ENCODE assay signal across 8 cellular contexts in genomic region chr17:45131294-45131615, GRCh38. TPM values are rescaled to one million over a fixed set of nuclear protein-coding genes. Genes with fewer than 3 reads are reported as not detected.
DNase-seq lines count a peak whose midpoint lies in the region; ATAC-seq, FAIRE-seq and TF ChIP-seq lines count a peak whose summit lies in the region.

No MANE protein-coding gene starts in this region.

- no peaks in the 10 kb centered on the region for H3K36me3 Mint-ChIP-seq in activated naive CD4-positive, alpha-beta T cell treated with anti-CD3 and anti-CD28 coated beads for 36 hours (ENCODE audit: low read depth)
- H3K36me3 Mint-ChIP-seq in astrocyte (ENCODE audit: low read depth, unreplicated experiment): no peaks in the 10 kb centered on the region
- peaks cover 3% of the 10 kb centered on the region for H3K36me3 Mint-ChIP-seq in type B pancreatic cell

- H3K27ac Mint-ChIP-seq in activated naive CD4-positive, alpha-beta T cell treated with anti-CD3 and anti-CD28 coated beads for 36 hours: no peak overlapping the region
- peak overlapping the region; percentile 84 for H3K27ac Mint-ChIP-seq in astrocyte (ENCODE audit: unreplicated experiment)
- H3K27ac Mint-ChIP-seq in type B pancreatic cell: peak overlapping the region; percentile 74

- H3K9me3 ChIP-seq in astrocyte (ENCODE audit: insufficient read depth, low read depth, low read length): no peaks in the 10 kb centered on the region
- H3K9me3 ChIP-seq in left lung: no peaks in the 10 kb centered on the region

- H3K4me2 ChIP-seq in astrocyte (ENCODE audit: low read length): peak overlapping the region; percentile 98

- H3K27me3 ChIP-seq in astrocyte (ENCODE audit: insufficient read depth, low read length) (no peaks in the 10 kb centered on the region), left lung (no peaks in the 10 kb centered on the region)

- peak overlapping the region; percentile 47 for H3K4me3 Mint-ChIP-seq in activated naive CD4-positive, alpha-beta T cell treated with anti-CD3 and anti-CD28 coated beads for 36 hours
- peak overlapping the region; percentile 81 for H3K4me3 Mint-ChIP-seq in astrocyte (ENCODE audit: unreplicated experiment)
- peak overlapping the region; percentile 79 for H3K4me3 Mint-ChIP-seq in type B pancreatic cell

- intact Hi-C loops in activated naive CD4-positive, alpha-beta T cell treated with anti-CD3 and anti-CD28 coated beads for 36 hours (cut with micrococcal nuclease): no loop called here
- intact Hi-C loops in left lung (cut with DNase I): loop anchor here in 1 of 2 donors (10.0 kb wide), 1 partner anchor 64 kb away; no protein-coding TSS in a partner anchor

- H3K4me1 ChIP-seq in astrocyte (ENCODE audit: insufficient read depth, low read length): peaks cover 42% of the 10 kb centered on the region
- peaks cover 24 to 60% of the 10 kb centered on the region in 2 donors for H3K4me1 ChIP-seq in left lung

- peak overlapping the region; percentile 58 for H2AFZ ChIP-seq in astrocyte (ENCODE audit: low read depth, low read length)

- no peak overlapping the region for H3K27ac ChIP-seq in astrocyte (ENCODE audit: low read depth, low read length)
- no peak overlapping the region for H3K27ac ChIP-seq in left lung

- CTCF ChIA-PET in activated naive CD4-positive, alpha-beta T cell treated with anti-CD3 and anti-CD28 coated beads for 36 hours (lab: Charles Lee): interaction anchor here (1.0 to 10.2 kb wide), 4 partner anchors 13 to 215 kb away, joined by 3 to 252 read pairs (median 4); partner anchors contain the start of genes HEXIM1 and HEXIM2

- peaks cover 7% of the 10 kb centered on the region for H3K4me1 Mint-ChIP-seq in activated naive CD4-positive, alpha-beta T cell treated with anti-CD3 and anti-CD28 coated beads for 36 hours (ENCODE audit: low read depth)
- H3K4me1 Mint-ChIP-seq in astrocyte (ENCODE audit: low read depth, unreplicated experiment) (peaks cover 27% of the 10 kb centered on the region), type B pancreatic cell (ENCODE audit: unreplicated experiment) (peaks cover 23% of the 10 kb centered on the region)

- H3K36me3 ChIP-seq in astrocyte (ENCODE audit: insufficient read depth, low read length) (no peaks in the 10 kb centered on the region), left lung (no peaks in the 10 kb centered on the region)

- peaks cover 50% of the 10 kb centered on the region for H3K79me2 ChIP-seq in astrocyte (ENCODE audit: insufficient read depth, low read length)

- H4K20me1 ChIP-seq in astrocyte (ENCODE audit: insufficient read depth, low read length): peaks cover 12% of the 10 kb centered on the region

- TF ChIP-seq CTCF in astrocyte (IDR thresholded peaks at IDR 0.05; ENCODE audit: insufficient read depth, low read depth, low read length) (no peak), left lung (IDR thresholded peaks at IDR 0.05) (no peak), type B pancreatic cell (conservative IDR thresholded peaks at IDR 0.05) (no peak)

- H3K4me3 ChIP-seq in astrocyte (ENCODE audit: insufficient read depth, low read depth, low read length): peak overlapping the region; percentile 73
- H3K4me3 ChIP-seq in left lung: peak overlapping the region; percentile 72 to 74

- no peaks in the 10 kb centered on the region for H3K9me3 Mint-ChIP-seq in activated naive CD4-positive, alpha-beta T cell treated with anti-CD3 and anti-CD28 coated beads for 36 hours
- H3K9me3 Mint-ChIP-seq in astrocyte (ENCODE audit: unreplicated experiment): no peaks in the 10 kb centered on the region
- H3K9me3 Mint-ChIP-seq in type B pancreatic cell: no peaks in the 10 kb centered on the region

- no peak for FAIRE-seq in astrocyte (lab: Jason Lieb, UNC)

- peak overlapping the region; percentile 80 for H3K9ac ChIP-seq in astrocyte (ENCODE audit: low read length)

- peaks cover 4% of the 10 kb centered on the region for H3K27me3 Mint-ChIP-seq in activated naive CD4-positive, alpha-beta T cell treated with anti-CD3 and anti-CD28 coated beads for 36 hours (ENCODE audit: low read depth)
- H3K27me3 Mint-ChIP-seq in astrocyte (ENCODE audit: low read depth, unreplicated experiment) (no peaks in the 10 kb centered on the region), type B pancreatic cell (no peaks in the 10 kb centered on the region)

- no peak for DNase-seq in activated naive CD4-positive, alpha-beta T cell treated with anti-CD3 and anti-CD28 coated beads for 36 hours
- no peak for DNase-seq in activated naive CD4-positive, alpha-beta T cell treated with Interleukin-2 at 50 U/mL for 16 hours
- no peak for DNase-seq in astrocyte (ENCODE audit: low read depth)
- DNase-seq in left lung: peak in 1 of 2 donors; percentile 50
- DNase-seq in type B pancreatic cell (ENCODE audit: extremely low spot score, unreplicated experiment): no peak
- DNase-seq in mucosa of gallbladder (ENCODE audit: low spot score): no peak

- no peak for ATAC-seq in left lung
- ATAC-seq in HG03025 (IDR thresholded peaks at IDR 0.05; ENCODE audit: low FRiP score, unreplicated experiment): no peak
- no peak for ATAC-seq in GM21447 (IDR thresholded peaks at IDR 0.05; ENCODE audit: unreplicated experiment)

RNA-seq across cellular contexts. Expression of gene PLCD3, which starts 1.1 kb away (rescaled TPM):
- 1 to 10 TPM; 2.4 TPM for total RNA-seq in activated naive CD4-positive, alpha-beta T cell treated with anti-CD3 and anti-CD28 coated beads for 36 hours
- 76.5 and 92.0 TPM in 2 replicates for total RNA-seq in astrocyte
- 10 to 100 TPM; 41.0 to 49.1 TPM for total RNA-seq in left lung
- total RNA-seq in type B pancreatic cell (ENCODE audit: low replicate concordance): 45.8 and 56.1 TPM in 2 replicates
- total RNA-seq in mucosa of gallbladder: 63.6 TPM

RNA-seq across cellular contexts. Expression of gene ACBD4, which starts 4.2 kb away (rescaled TPM):
- total RNA-seq in activated naive CD4-positive, alpha-beta T cell treated with anti-CD3 and anti-CD28 coated beads for 36 hours: 10 to 100 TPM; 12.3 to 12.7 TPM
- total RNA-seq in astrocyte (3.9 and 4.7 TPM in 2 replicates), left lung (10 to 100 TPM; 10.6 to 15.7 TPM), type B pancreatic cell (ENCODE audit: low replicate concordance) (9.8 and 11.5 TPM in 2 replicates), mucosa of gallbladder (29.8 TPM)

RNA-seq across cellular contexts. Expression of gene HEXIM1, which starts 17.0 kb away (rescaled TPM):
- 10 to 100 TPM; 24.3 to 24.7 TPM for total RNA-seq in activated naive CD4-positive, alpha-beta T cell treated with anti-CD3 and anti-CD28 coated beads for 36 hours
- total RNA-seq in astrocyte: 44.5 and 46.6 TPM in 2 replicates
- 10 to 100 TPM; 27.3 to 34.6 TPM for total RNA-seq in left lung
- 27.5 and 34.5 TPM in 2 replicates for total RNA-seq in type B pancreatic cell (ENCODE audit: low replicate concordance)
- total RNA-seq in mucosa of gallbladder: 62.5 TPM

RNA-seq across cellular contexts. Expression of gene HEXIM2, which starts 30.4 kb away (rescaled TPM):
- 1 to 10 TPM; 3.5 TPM for total RNA-seq in activated naive CD4-positive, alpha-beta T cell treated with anti-CD3 and anti-CD28 coated beads for 36 hours
- 8.4 and 9.0 TPM in 2 replicates for total RNA-seq in astrocyte
- 1 to 10 TPM; 5.4 to 6.0 TPM for total RNA-seq in left lung
- total RNA-seq in type B pancreatic cell (ENCODE audit: low replicate concordance): 5.3 and 11.5 TPM in 2 replicates
- 14.9 TPM for total RNA-seq in mucosa of gallbladder

Comparison
In these comparisons a context has a peak if more than half of its experiments do, and no peak if none do; other contexts are left out.
1. RNA of gene PLCD3, which starts 1.1 kb away (total RNA-seq): 76.5 to 92.0 TPM in astrocyte, 63.6 TPM in mucosa of gallbladder (single experiment), 41.0 to 49.1 TPM in left lung and 45.8 to 56.1 TPM in type B pancreatic cell; 2.4 TPM in activated naive CD4-positive, alpha-beta T cell treated with anti-CD3 and anti-CD28 coated beads for 36 hours; every median in the first group is over 10 times any median in the second.
2. Peak in every context shown above with its lines, with median percentiles within 50 percentile points of each other: H3K4me3 Mint-ChIP-seq.